Comparison of ENCODE assay signal across 8 cellular contexts in the genomic region with DNA sequence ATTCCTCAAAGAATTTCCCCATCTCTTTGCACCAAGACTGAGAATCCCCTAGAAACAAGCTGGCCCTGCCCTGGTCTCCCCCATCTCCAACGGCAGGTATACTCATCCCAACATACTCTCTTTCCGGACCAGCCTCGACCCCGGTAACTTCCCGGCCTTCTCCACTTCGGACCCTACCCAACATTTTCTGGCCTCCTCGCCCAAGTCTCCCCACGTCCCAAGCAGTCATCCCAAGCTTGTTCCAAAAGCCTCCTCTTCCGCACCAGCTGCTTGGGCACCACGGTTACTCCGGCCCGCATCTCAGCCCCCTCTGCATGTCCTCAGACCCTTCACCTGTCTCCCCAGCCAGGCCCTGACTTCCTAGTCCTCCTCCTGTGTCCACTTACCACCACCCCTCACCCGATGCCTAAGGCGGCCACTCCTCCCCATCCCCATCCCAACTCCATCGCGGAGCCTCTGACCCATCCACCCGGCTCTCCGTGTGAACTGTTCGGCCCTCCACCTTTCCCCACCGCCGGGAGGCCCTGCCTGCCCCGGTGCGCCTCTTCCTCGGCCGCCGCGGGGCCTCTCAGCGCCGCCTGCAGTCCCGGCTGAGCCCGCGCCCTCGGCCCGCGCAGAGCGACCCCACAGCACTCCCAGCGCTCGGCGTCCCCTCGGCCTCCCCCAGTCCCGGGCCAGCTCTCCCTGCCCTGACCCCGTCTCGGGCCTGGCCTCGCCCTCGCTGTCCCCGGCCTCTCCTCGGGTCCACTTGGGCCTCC. TPM values are rescaled to one million over a fixed set of nuclear protein-coding genes. Genes with fewer than 3 reads are reported as not detected.
DNase-seq lines count a peak whose midpoint lies in the region; ATAC-seq and TF ChIP-seq lines count a peak whose summit lies in the region.

No MANE protein-coding gene starts in this region.

- peaks cover 27% of the 10 kb centered on the region for H3K4me1 Mint-ChIP-seq in activated CD4-positive, alpha-beta T cell treated with anti-CD3 and anti-CD28 coated beads for 36 hours
- peaks cover 27% of the 10 kb centered on the region for H3K4me1 Mint-ChIP-seq in mesothelial cell of epicardium

- no peak overlapping the region for H3K27ac ChIP-seq in HL-60 (replicated peaks)
- H3K27ac ChIP-seq in ectodermal cell (ENCODE audit: insufficient read depth, low read depth, low read length, poor library complexity, severe bottlenecking) = peak overlapping the region; percentile 44
- peak overlapping the region; percentile 79 for H3K27ac ChIP-seq in thoracic aorta

- TF ChIP-seq CTCF in HL-60 (IDR thresholded peaks at IDR 0.05; ENCODE audit: insufficient read depth, low read length) (no peak), mesothelial cell of epicardium (IDR thresholded peaks at IDR 0.05; ENCODE audit: unreplicated experiment) (no peak), thoracic aorta (IDR thresholded peaks at IDR 0.05) (peak; percentile 34)

- no peaks in the 10 kb centered on the region for H3K9me3 Mint-ChIP-seq in activated CD4-positive, alpha-beta T cell treated with anti-CD3 and anti-CD28 coated beads for 36 hours (ENCODE audit: low read depth)
- H3K9me3 Mint-ChIP-seq in mesothelial cell of epicardium = no peaks in the 10 kb centered on the region

- DNase-seq in HL-60 (ENCODE audit: low read depth in 1 of 2, low spot score in 1 of 2) (no peak), mesothelial cell of epicardium (ENCODE audit: low spot score in 2 of 2, unreplicated experiment in 2 of 2) (peak in 1 of 2 experiments; percentile 59), thoracic aorta (ENCODE audit: low spot score) (no peak), GOT3 (lab: John Stamatoyannopoulos, UW) (no peak), middle frontal gyrus (ENCODE audit: extremely low spot score, low spot score) (no peak)
- peak; percentile 64 for DNase-seq in activated CD4-positive, alpha-beta T cell treated with anti-CD3 and anti-CD28 coated beads for 36 hours

- ATAC-seq in GM18498 (IDR thresholded peaks at IDR 0.05; ENCODE audit: unreplicated experiment) = peak; percentile 19
- ATAC-seq in activated CD4-positive, alpha-beta T cell treated with anti-CD3 and anti-CD28 coated beads for 36 hours = peak; percentile 35
- no peak for ATAC-seq in thoracic aorta (ENCODE audit: insufficient number of reproducible peaks, low FRiP score, low read depth)

- CTCF ChIA-PET in activated CD4-positive, alpha-beta T cell treated with anti-CD3 and anti-CD28 coated beads for 36 hours (lab: Charles Lee) = interaction anchor here (0.6 to 1.7 kb wide), 10 partner anchors 11 to 573 kb away, joined by 3 to 5 read pairs (median 4); a partner anchor contains a TSS

- no peaks in the 10 kb centered on the region for H3K9me3 ChIP-seq in ectodermal cell (ENCODE audit: control insufficient read depth, low read length)
- H3K9me3 ChIP-seq in thoracic aorta = no peaks in the 10 kb centered on the region

- WGBS in ectodermal cell, 2 experiments = 8 to 9% methylated on average over 47 of the region's 47 CpGs

- H3K27ac Mint-ChIP-seq in activated CD4-positive, alpha-beta T cell treated with anti-CD3 and anti-CD28 coated beads for 36 hours = no peak overlapping the region
- peak overlapping the region; percentile 77 for H3K27ac Mint-ChIP-seq in mesothelial cell of epicardium

- H3K27me3 ChIP-seq in HL-60 (ENCODE audit: insufficient read depth, poor library complexity, severe bottlenecking) (no peaks in the 10 kb centered on the region), ectodermal cell (ENCODE audit: control insufficient read depth, insufficient read depth, low read length, poor library complexity, severe bottlenecking) (no peaks in the 10 kb centered on the region), thoracic aorta (replicated peaks; ENCODE audit: insufficient read depth) (no peaks in the 10 kb centered on the region)

- H3K36me3 Mint-ChIP-seq in activated CD4-positive, alpha-beta T cell treated with anti-CD3 and anti-CD28 coated beads for 36 hours (ENCODE audit: low read depth) = peaks cover 3% of the 10 kb centered on the region
- no peaks in the 10 kb centered on the region for H3K36me3 Mint-ChIP-seq in mesothelial cell of epicardium

- POLR2A ChIA-PET in activated CD4-positive, alpha-beta T cell treated with anti-CD3 and anti-CD28 coated beads for 36 hours (lab: Charles Lee) = no interaction called here

- peak overlapping the region; percentile 81 for H3K4me3 Mint-ChIP-seq in activated CD4-positive, alpha-beta T cell treated with anti-CD3 and anti-CD28 coated beads for 36 hours
- H3K4me3 Mint-ChIP-seq in mesothelial cell of epicardium = peak overlapping the region; percentile 79

- peaks cover 3% of the 10 kb centered on the region for H3K36me3 ChIP-seq in ectodermal cell (ENCODE audit: control insufficient read depth, insufficient read depth, low read length)
- no peaks in the 10 kb centered on the region for H3K36me3 ChIP-seq in thoracic aorta

- H3K27me3 Mint-ChIP-seq in activated CD4-positive, alpha-beta T cell treated with anti-CD3 and anti-CD28 coated beads for 36 hours = no peaks in the 10 kb centered on the region
- H3K27me3 Mint-ChIP-seq in mesothelial cell of epicardium (ENCODE audit: low read depth) = no peaks in the 10 kb centered on the region

- H3K4me3 ChIP-seq in HL-60 (replicated peaks; ENCODE audit: insufficient read depth, low read length) = peak overlapping the region; percentile 65
- H3K4me3 ChIP-seq in ectodermal cell (ENCODE audit: insufficient read depth, low read depth, low read length) = peak overlapping the region; percentile 77
- H3K4me3 ChIP-seq in thoracic aorta = peak overlapping the region; percentile 83

- intact Hi-C loops in activated CD4-positive, alpha-beta T cell treated with anti-CD3 and anti-CD28 coated beads for 36 hours (cut with DNase I, micrococcal nuclease) = loop anchor here (1.0 to 10.0 kb wide), 12 partner anchors 45 to 565 kb away; a partner anchor contains a TSS

- H3K4me1 ChIP-seq in ectodermal cell (ENCODE audit: control insufficient read depth, insufficient read depth, low read length) (peaks cover 24% of the 10 kb centered on the region), thoracic aorta (ENCODE audit: control insufficient read depth in 1 of 2, low read depth in 2 of 2) (peaks cover 5 to 27% of the 10 kb centered on the region in 2 donors)

RNA-seq across cellular contexts. Expression of a gene that starts 1.0 kb away (rescaled TPM):
- total RNA-seq in activated CD4-positive, alpha-beta T cell treated with anti-CD3 and anti-CD28 coated beads for 36 hours = 10 to 100 TPM; 43.8 to 44.0 TPM
- polyA plus RNA-seq in ectodermal cell (2013, experiment 1 of 4) = 82.2 TPM
- 77.5 TPM for polyA plus RNA-seq in ectodermal cell (2013, experiment 2 of 4)
- polyA plus RNA-seq in ectodermal cell (2013, experiment 3 of 4) = 47.4 TPM
- 52.5 TPM for polyA plus RNA-seq in ectodermal cell (2013, experiment 4 of 4)
- total RNA-seq in mesothelial cell of epicardium (58.3 to 63.4 TPM (median 61.8 TPM) in 3 replicates), thoracic aorta (10 to 100 TPM; 33.8 to 39.4 TPM)

RNA-seq across cellular contexts. Expression of a gene that starts 45.2 kb away (rescaled TPM):
- 10 to 100 TPM; 18.5 to 27.3 TPM for total RNA-seq in activated CD4-positive, alpha-beta T cell treated with anti-CD3 and anti-CD28 coated beads for 36 hours
- polyA plus RNA-seq in ectodermal cell (2013, experiment 1 of 4) = 19.6 TPM
- 15.2 TPM for polyA plus RNA-seq in ectodermal cell (2013, experiment 2 of 4)
- polyA plus RNA-seq in ectodermal cell (2013, experiment 3 of 4) = 12.1 TPM
- 17.4 TPM for polyA plus RNA-seq in ectodermal cell (2013, experiment 4 of 4)
- total RNA-seq in mesothelial cell of epicardium (22.4 to 23.5 TPM (median 22.5 TPM) in 3 replicates), thoracic aorta (10 to 100 TPM; 78.7 to 95.3 TPM)
